Comparison of ENCODE assay signal across 29 cellular contexts in the genomic region with DNA sequence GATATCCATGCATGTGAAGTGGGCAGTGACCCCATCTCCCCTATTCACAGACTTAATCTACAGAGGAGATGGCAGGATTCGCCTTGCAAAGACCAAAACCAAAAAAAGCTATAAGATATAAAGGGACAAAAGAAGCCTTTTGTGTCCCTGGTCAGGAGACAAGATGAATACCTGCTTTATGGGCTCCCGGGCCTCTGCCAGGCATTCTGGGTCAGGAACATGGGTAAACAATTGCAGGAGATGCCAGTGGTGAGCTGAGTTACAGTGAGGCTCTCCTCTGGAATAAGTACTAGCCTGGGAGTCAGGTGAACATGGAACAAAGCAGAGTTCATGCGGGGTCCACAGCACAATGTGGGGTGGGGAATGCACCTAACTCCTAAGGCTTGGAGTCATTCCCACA. TPM values are rescaled to one million over a fixed set of nuclear protein-coding genes. Genes with fewer than 3 reads are reported as not detected.
DNase-seq lines count a peak whose midpoint lies in the region; ATAC-seq and TF ChIP-seq lines count a peak whose summit lies in the region.
"Had no signal": no experiment of that assay in that cellular context is flagged by ENCODE, and none has a peak within 500 bp of the region (broad histone marks: within the 10 kb centered on the region; RNA-seq: fewer than 3 reads in every experiment).

No MANE protein-coding gene starts in this region.

- TF ChIP-seq POLR2A in prostate gland (IDR thresholded peaks at IDR 0.05) = no peak

- H3K36me3 ChIP-seq in right atrium auricular region (no peaks in the 10 kb centered on the region), prostate gland (no peaks in the 10 kb centered on the region)
- H3K36me3 ChIP-seq: BLaER1, colonic mucosa, SJSA1 had no signal

- peak overlapping the region in 4 of 5 experiments; percentile 8 to 51 (median 28) for H3K4me3 Mint-ChIP-seq in brain
- H3K4me3 Mint-ChIP-seq: activated naive CD8-positive, alpha-beta T cell treated with anti-CD3 and anti-CD28 coated beads for 36 hours; activated T-helper 17 cell treated with anti-CD3 and anti-CD28 coated beads, Interleukin-2, amount 50 U/mL, for 72 hours; endodermal cell; T-helper 17 cell had no signal

- DNase-seq in right atrium auricular region (ENCODE audit: low spot score) (no peak), left cardiac atrium (no peak), prostate gland (ENCODE audit: low spot score) (peak; percentile 66), NCI-H510A treated with DMSO at 0.1 percent for 48 hours (lab: John Stamatoyannopoulos, UW) (no peak), T-helper 1 cell (no peak), substantia nigra (lab: John Stamatoyannopoulos, UW) (no peak)
- DNase-seq in activated CD8-positive, alpha-beta memory T cell treated with anti-CD3 and anti-CD28 coated beads, Interleukin-2, amount 50 U/mL, for 4 hours = no peak
- DNase-seq: activated CD4-positive, alpha-beta T cell treated with anti-CD3 and anti-CD28 coated beads for 4 hours; activated naive CD8-positive, alpha-beta T cell treated with anti-CD3 and anti-CD28 coated beads for 36 hours; body of pancreas; colonic mucosa; EL; endodermal cell; kidney glomerular epithelial cell; NCI-H1048; NCI-H2029; NCI-H2227 treated with DMSO at 0.1 percent for 48 hours; posterior cingulate gyrus; stimulated activated naive CD4-positive, alpha-beta T cell treated with Interleukin-2 at 50 U/mL for 16 hours; T-helper 17 cell had no signal

- peak overlapping the region; percentile 60 to 72 for H3K27ac ChIP-seq in right atrium auricular region
- H3K27ac ChIP-seq in prostate gland = peak overlapping the region; percentile 53 to 90
- no peak overlapping the region for H3K27ac ChIP-seq in substantia nigra (ENCODE audit: low read depth, low read length, poor library complexity, severe bottlenecking)
- H3K27ac ChIP-seq: BLaER1, body of pancreas, colonic mucosa, SJSA1 had no signal

- H3K27me3 ChIP-seq in right atrium auricular region = no peaks in the 10 kb centered on the region
- no peaks in the 10 kb centered on the region for H3K27me3 ChIP-seq in prostate gland (replicated peaks; ENCODE audit: insufficient read depth)
- H3K27me3 ChIP-seq: BLaER1, body of pancreas, colonic mucosa, SJSA1, upper lobe of left lung had no signal

- TF ChIP-seq CTCF in right atrium auricular region (IDR thresholded peaks at IDR 0.05) (no peak), brain (conservative IDR thresholded peaks at IDR 0.05) (no peak), prostate gland (IDR thresholded peaks at IDR 0.05) (no peak)

- no peaks in the 10 kb centered on the region for H3K36me3 Mint-ChIP-seq in brain

- WGBS in prostate gland = 43% methylated on average over 3 of the region's 3 CpGs

- H3K9me3 Mint-ChIP-seq in brain = peaks cover 0 to 2% (median 0%) of the 10 kb centered on the region in 5 experiments
- H3K9me3 Mint-ChIP-seq: activated naive CD8-positive, alpha-beta T cell treated with anti-CD3 and anti-CD28 coated beads for 36 hours; activated T-helper 17 cell treated with anti-CD3 and anti-CD28 coated beads, Interleukin-2, amount 50 U/mL, for 72 hours; endodermal cell; nephron had no signal

- H3K4me1 ChIP-seq in right atrium auricular region (peaks cover 0 to 87% of the 10 kb centered on the region in 2 donors), prostate gland (replicated peaks) (peaks cover 48% of the 10 kb centered on the region)

- peaks cover 89% of the 10 kb centered on the region for H3K4me1 Mint-ChIP-seq in brain

- ATAC-seq in left cardiac atrium = no peak
- ATAC-seq: activated T-helper 17 cell treated with anti-CD3 and anti-CD28 coated beads, Interleukin-2, amount 50 U/mL, for 72 hours; body of pancreas; K562; Panc1; T-helper 17 cell had no signal

- H3K27me3 Mint-ChIP-seq in brain = no peaks in the 10 kb centered on the region
- H3K27me3 Mint-ChIP-seq: activated naive CD8-positive, alpha-beta T cell treated with anti-CD3 and anti-CD28 coated beads for 36 hours; activated T-helper 17 cell treated with anti-CD3 and anti-CD28 coated beads, Interleukin-2, amount 50 U/mL, for 72 hours; T-helper 17 cell had no signal

- peak overlapping the region in 3 of 5 experiments; percentile 56 to 76 (median 72) for H3K27ac Mint-ChIP-seq in brain
- H3K27ac Mint-ChIP-seq: activated naive CD8-positive, alpha-beta T cell treated with anti-CD3 and anti-CD28 coated beads for 36 hours; endodermal cell; nephron; T-helper 17 cell had no signal

- H3K4me3 ChIP-seq in right atrium auricular region = no peak overlapping the region
- H3K4me3 ChIP-seq in prostate gland = no peak overlapping the region
- H3K4me3 ChIP-seq: BLaER1, body of pancreas, colonic mucosa, K562, SJSA1, smooth muscle cell, upper lobe of left lung had no signal

- intact Hi-C loops in left cardiac atrium (cut with DNase I) (loop anchor here in 1 of 2 donors (5.0 kb wide), 1 partner anchor 33 kb away; no protein-coding TSS in a partner anchor), prostate gland (cut with DNase I) (loop anchor here (5.0 kb wide), 1 partner anchor 33 kb away; no protein-coding TSS in a partner anchor)

- no peaks in the 10 kb centered on the region for H3K9me3 ChIP-seq in right atrium auricular region
- H3K9me3 ChIP-seq in prostate gland = no peaks in the 10 kb centered on the region
- H3K9me3 ChIP-seq: BLaER1, body of pancreas, colonic mucosa, SJSA1, upper lobe of left lung had no signal

RNA-seq across cellular contexts. Expression of gene SLC9A1, which starts 4.7 kb away (rescaled TPM):
- 10 to 100 TPM; 20.0 to 28.3 TPM for total RNA-seq in right atrium auricular region
- 10 to 100 TPM; 17.4 to 37.3 TPM for total RNA-seq in left cardiac atrium
- polyA plus RNA-seq in brain (ENCODE audit: insufficient read depth, low read depth, low replicate concordance) = 31.8 TPM
- 10 to 100 TPM; 22.9 to 30.4 TPM for total RNA-seq in prostate gland
